In genomic region chr2:32064021-32064678, GRCh38 we compare ENCODE assay signal across 8 cellular contexts. TPM values are rescaled to one million over a fixed set of nuclear protein-coding genes. Genes with fewer than 3 reads are reported as not detected.
A peak's percentile ranks its signal among the peaks of the same experiment; 100 is the strongest.
DNase-seq lines count a peak whose midpoint lies in the region; ATAC-seq, FAIRE-seq and TF ChIP-seq lines count a peak whose summit lies in the region.

No MANE protein-coding gene starts in this region.

- no peaks in the 10 kb centered on the region for H4K20me1 ChIP-seq in SU-DHL-6 (ENCODE audit: low read depth, low read length)

- H3K9me3 ChIP-seq in SU-DHL-6 (ENCODE audit: insufficient read depth, low read length) (no peaks in the 10 kb centered on the region), mucosa of stomach (ENCODE audit: control insufficient read depth, low read length) (no peaks in the 10 kb centered on the region), uterus (no peaks in the 10 kb centered on the region)

- intact Hi-C loops in uterus (cut with DNase I; ENCODE audit: low total_unique reads): no loop called here

- ATAC-seq in HG03378 (IDR thresholded peaks at IDR 0.05; ENCODE audit: unreplicated experiment) (peak; percentile 3), HG03442 (IDR thresholded peaks at IDR 0.05; ENCODE audit: unreplicated experiment) (no peak)
- ATAC-seq in effector memory CD8-positive, alpha-beta T cell (replicated peaks): no peak

- peak overlapping the region; percentile 86 for H3K4me2 ChIP-seq in SU-DHL-6 (ENCODE audit: low read depth, low read length, poor library complexity, severe bottlenecking)

- no peaks in the 10 kb centered on the region for H3K27me3 Mint-ChIP-seq in effector memory CD8-positive, alpha-beta T cell

- H3K4me3 Mint-ChIP-seq in effector memory CD8-positive, alpha-beta T cell: peak overlapping the region; percentile 98

- peak overlapping the region; percentile 81 to 94 for H3K27ac Mint-ChIP-seq in effector memory CD8-positive, alpha-beta T cell

- no peaks in the 10 kb centered on the region for H3F3A ChIP-seq in SU-DHL-6 (ENCODE audit: insufficient read depth)

- H3K27me3 ChIP-seq in ACC112 (ENCODE audit: insufficient read depth, low read length) (no peaks in the 10 kb centered on the region), SU-DHL-6 (ENCODE audit: low read length) (no peaks in the 10 kb centered on the region), mucosa of stomach (ENCODE audit: control insufficient read depth, insufficient read depth, low read length) (no peaks in the 10 kb centered on the region), uterus (no peaks in the 10 kb centered on the region)

- H3K36me3 ChIP-seq in ACC112 (ENCODE audit: insufficient read depth, low read length) (no peaks in the 10 kb centered on the region), SU-DHL-6 (ENCODE audit: low read length) (no peaks in the 10 kb centered on the region), mucosa of stomach (ENCODE audit: control insufficient read depth, insufficient read depth, low read length) (no peaks in the 10 kb centered on the region), uterus (no peaks in the 10 kb centered on the region)

- TF ChIP-seq POLR2A in uterus (IDR thresholded peaks at IDR 0.05): no peak

- DNase-seq in GM18507 (ENCODE audit: extremely low spot score, insufficient read length, low read depth) (no peak), uterus (no peak)
- peak in 2 of 3 experiments; percentile 8 to 14 for DNase-seq in effector memory CD8-positive, alpha-beta T cell

- peaks cover 5% of the 10 kb centered on the region for H3K4me1 ChIP-seq in ACC112 (ENCODE audit: control insufficient read depth, insufficient read depth, low read length, unreplicated experiment)
- no peaks in the 10 kb centered on the region for H3K4me1 ChIP-seq in mucosa of stomach (ENCODE audit: control insufficient read depth, insufficient read depth, low read length)
- no peaks in the 10 kb centered on the region for H3K4me1 ChIP-seq in uterus

- H3K9ac ChIP-seq in SU-DHL-6 (ENCODE audit: low read length) (peak overlapping the region; percentile 86), mucosa of stomach (ENCODE audit: low read length) (peak overlapping the region; percentile 66)

- H3K27ac ChIP-seq in ACC112 (ENCODE audit: low read depth, low read length) (no peak overlapping the region), SU-DHL-6 (ENCODE audit: low read depth, low read length) (peak overlapping the region; percentile 76), uterus (peak overlapping the region; percentile 87 to 89)

- peak overlapping the region; percentile 26 for H2AFZ ChIP-seq in ACC112 (ENCODE audit: low read length, unreplicated experiment)
- peak overlapping the region; percentile 23 for H2AFZ ChIP-seq in SU-DHL-6 (ENCODE audit: low read depth, low read length, severe bottlenecking)

- H3K4me1 Mint-ChIP-seq in effector memory CD8-positive, alpha-beta T cell (ENCODE audit: low read depth in 2 of 2): peaks cover 20 to 23% of the 10 kb centered on the region in 2 donors

- H3K4me3 ChIP-seq in ACC112 (ENCODE audit: low read depth, low read length): peak overlapping the region; percentile 91
- H3K4me3 ChIP-seq in SU-DHL-6 (ENCODE audit: insufficient read depth, low read length, poor library complexity, severe bottlenecking): peak overlapping the region; percentile 86
- H3K4me3 ChIP-seq in mucosa of stomach (ENCODE audit: low read length): peak overlapping the region; percentile 45
- peak overlapping the region; percentile 64 to 80 for H3K4me3 ChIP-seq in uterus

- H3K9me2 ChIP-seq in SU-DHL-6 (replicated peaks; ENCODE audit: insufficient read depth, low read length): no peaks in the 10 kb centered on the region

- H3K36me3 Mint-ChIP-seq in effector memory CD8-positive, alpha-beta T cell (ENCODE audit: insufficient read depth): peaks cover 13% of the 10 kb centered on the region

- H3K79me2 ChIP-seq in ACC112 (ENCODE audit: control insufficient read depth, insufficient read depth, low read length, unreplicated experiment) (peaks cover 8% of the 10 kb centered on the region), SU-DHL-6 (ENCODE audit: insufficient read depth, low read length) (peaks cover 21% of the 10 kb centered on the region; the same call in 1 of the 2 replicates)

- FAIRE-seq in GM18507 (lab: Jason Lieb, UNC): peak; percentile 9

- H3K9me3 Mint-ChIP-seq in effector memory CD8-positive, alpha-beta T cell: no peaks in the 10 kb centered on the region

- TF ChIP-seq CTCF in SU-DHL-6 (IDR thresholded peaks at IDR 0.05; ENCODE audit: insufficient read depth, low read length, poor library complexity, severe bottlenecking): no peak
- TF ChIP-seq CTCF in uterus (IDR thresholded peaks at IDR 0.05): no peak

RNA-seq across cellular contexts. Expression of gene SPAST, which starts 0.8 kb away (rescaled TPM):
- 10 to 100 TPM; 10.8 to 58.1 (median 21.4) TPM for total RNA-seq in uterus

RNA-seq across cellular contexts. Expression of gene DPY30, which starts 24.5 kb away (rescaled TPM):
- total RNA-seq in uterus: 100 to 1,000 TPM in 1 of 4 donors, 10 to 100 TPM in 3; 37.1 to 165 (median 43.4) TPM

RNA-seq across cellular contexts. Expression of gene MEMO1, which starts 53.3 kb away (rescaled TPM):
- 10 to 100 TPM in 3 of 4 donors, 1 to 10 TPM in 1; 7.9 to 51.1 (median 23.3) TPM for total RNA-seq in uterus

Comparison
In these comparisons a context has a peak if more than half of its experiments do, and no peak if none do; other contexts are left out.
1. DNase-seq: peak in effector memory CD8-positive, alpha-beta T cell (2 of 3); none in GM18507 (single experiment) and uterus (0 of 2).
2. Peak in every context shown above with its lines, with median percentiles within 50 percentile points of each other: H3K4me3 ChIP-seq.